1 cellular context compared by ENCODE assay signal in genomic region chr6:157263146-157263545, GRCh38.
TF ChIP-seq lines count a peak whose summit lies in the region.

No MANE protein-coding gene starts in this region.

TF ChIP-seq in IMR-90, 13 proteins besides CTCF, POLR2A, EP300 and RAD21 (continued from another document):
- TF ChIP-seq RFX5 (IDR thresholded peaks at IDR 0.05; ENCODE audit: low read depth, low read length) = no peak
